Comparison of ENCODE assay signal across 26 cellular contexts in genomic region chr6:2141644-2142290, GRCh38.
A peak's percentile ranks its signal among the peaks of the same experiment; 100 is the strongest.
DNase-seq lines count a peak whose midpoint lies in the region; ATAC-seq, FAIRE-seq and TF ChIP-seq lines count a peak whose summit lies in the region.
"Had no signal": no experiment of that assay in that cellular context is flagged by ENCODE, and none has a peak within 500 bp of the region (broad histone marks: within the 10 kb centered on the region; RNA-seq: fewer than 3 reads in every experiment).

No MANE protein-coding gene starts in this region.

- BruUV-seq in HepG2 (replicated peaks; lab: Mats Ljungman, UMichigan): no TSS peak

- H3K27ac ChIP-seq in HepG2 (ENCODE audit: extremely low read length, insufficient read depth, low read length) (no peak overlapping the region), right lobe of liver (no peak overlapping the region)
- H3K27ac ChIP-seq: coronary artery, GM23248, HL-60, PC-9, psoas muscle, upper lobe of right lung had no signal

- DNase-seq in HepG2 (ENCODE audit: low spot score): no peak
- DNase-seq in right lobe of liver: no peak
- peak; percentile 79 for DNase-seq in UCSD-AML1 (lab: John Stamatoyannopoulos, UW; ENCODE audit: unreplicated experiment)
- DNase-seq in left kidney (ENCODE audit: low read depth, low spot score): peak; percentile 18
- no peak for DNase-seq in dedifferentiated amniotic fluid mesenchymal stem cell (ENCODE audit: extremely low spot score)
- DNase-seq in NCI-H187 (lab: John Stamatoyannopoulos, UW): no peak
- DNase-seq in activated T-cell treated with anti-CD3 and anti-CD28 coated beads, Interleukin-2, amount 50 U/mL, for 72 hours: no peak
- DNase-seq: activated naive CD4-positive, alpha-beta T cell treated with Interleukin-2 at 50 U/mL for 16 hours; activated T-cell treated with anti-CD3 and anti-CD28 coated beads, Interleukin-2, amount 50 U/mL, for 48 hours; amniotic stem cell; DMS53; GM23248; NCI-H1417; PC-9; psoas muscle; SHP77 treated with DMSO at 0.1 percent for 48 hours; SW 1271; upper lobe of right lung had no signal

- CTCF ChIA-PET in HepG2 (lab: Yijun Ruan, JAX; ENCODE audit: low intra/inter-chr PET ratio, low total read pairs): no interaction called here

- TF ChIP-seq CTCF in HepG2 (CRISPR knock-in tag; IDR thresholded peaks at IDR 0.05) (no peak), right lobe of liver (IDR thresholded peaks at IDR 0.05) (no peak)

- no peak for TF ChIP-seq POLR2A in HepG2 (IDR thresholded peaks at IDR 0.05; ENCODE audit: insufficient read depth in 1 of 2, low read depth in 2 of 2, low read length in 2 of 2)
- TF ChIP-seq POLR2A in right lobe of liver (IDR thresholded peaks at IDR 0.05): no peak

- in situ Hi-C loops in HepG2 (cut with HindIII; ENCODE audit: extremely low pct_ligation_motif_present, low pct_unique_long_range_greater_than_20kb): no loop called here

- no peak for TF ChIP-seq RAD21 in HepG2 (CRISPR knock-in tag; IDR thresholded peaks at IDR 0.05)

- no peaks in the 10 kb centered on the region for H3K9me3 ChIP-seq in HepG2 (ENCODE audit: low read length)
- H3K9me3 ChIP-seq in right lobe of liver: no peaks in the 10 kb centered on the region
- H3K9me3 ChIP-seq: psoas muscle, upper lobe of right lung had no signal

- FAIRE-seq in HepG2 (lab: Jason Lieb, UNC): no peak
- FAIRE-seq: bronchial epithelial cell, endometrium, keratinocyte had no signal

- 90% methylated on average over 16 of the region's 16 CpGs for WGBS in HepG2 (ENCODE audit: low lambda C conversion rate)
- WGBS in right lobe of liver (ENCODE audit: insufficient coverage, low coverage, low lambda C conversion rate, missing lambda C conversion rate): 78% methylated on average over 14 of the region's 16 CpGs

- peaks cover 0 to 3% of the 10 kb centered on the region in 2 experiments; a peak in 2 of 5 replicates for H3K36me3 ChIP-seq in HepG2 (replicated peaks in 1 of 2; ENCODE audit: control insufficient read depth in 1 of 2, insufficient read depth in 2 of 2, low read length in 2 of 2)
- H3K36me3 ChIP-seq in right lobe of liver: no peaks in the 10 kb centered on the region
- H3K36me3 ChIP-seq: upper lobe of right lung had no signal

- no peak overlapping the region for H3K4me3 Mint-ChIP-seq in activated T-cell treated with anti-CD3 and anti-CD28 coated beads, Interleukin-2, amount 50 U/mL, for 72 hours

- ATAC-seq in HepG2 (peak; percentile 45), right lobe of liver (no peak), HG03565 (IDR thresholded peaks at IDR 0.05; ENCODE audit: unreplicated experiment) (no peak)
- no peak for ATAC-seq in activated T-cell treated with anti-CD3 and anti-CD28 coated beads, Interleukin-2, amount 50 U/mL, for 72 hours (replicated peaks in 1 of 2)
- ATAC-seq: psoas muscle, upper lobe of right lung had no signal

- peaks cover 51% of the 10 kb centered on the region for H4K20me1 ChIP-seq in HepG2 (ENCODE audit: insufficient read depth, low read length)

- intact Hi-C loops in HepG2 (cut with micrococcal nuclease; ENCODE audit: unreplicated experiment): no loop called here
- intact Hi-C loops in right lobe of liver (cut with DNase I): no loop called here

- no peak overlapping the region for H3K4me2 ChIP-seq in HepG2 (ENCODE audit: low read depth, low read length)
- H3K4me2 ChIP-seq: PC-9 had no signal

- H3K9me3 Mint-ChIP-seq in activated T-cell treated with anti-CD3 and anti-CD28 coated beads, Interleukin-2, amount 50 U/mL, for 72 hours: peaks cover 0 to 2% of the 10 kb centered on the region in 2 donors

- no peaks in the 10 kb centered on the region for H3K27me3 Mint-ChIP-seq in activated T-cell treated with anti-CD3 and anti-CD28 coated beads, Interleukin-2, amount 50 U/mL, for 72 hours (ENCODE audit: low read depth)

- no peaks in the 10 kb centered on the region for H3K27me3 ChIP-seq in HepG2 (ENCODE audit: control insufficient read depth in 1 of 2, insufficient read depth in 2 of 2, low read length in 2 of 2)
- no peaks in the 10 kb centered on the region for H3K27me3 ChIP-seq in right lobe of liver
- H3K27me3 ChIP-seq: upper lobe of right lung had no signal

- TF ChIP-seq EP300 in HepG2 (IDR thresholded peaks at IDR 0.05; ENCODE audit: low read depth in 2 of 2, low read length in 2 of 2) (no peak), HepG2 (CRISPR knock-in tag; IDR thresholded peaks at IDR 0.05; ENCODE audit: borderline replicate concordance) (no peak)

- H3K9ac ChIP-seq in HepG2 (ENCODE audit: insufficient read depth, low read depth, low read length): no peak overlapping the region
- H3K9ac ChIP-seq: GM23248 had no signal

- H3K4me1 Mint-ChIP-seq in activated T-cell treated with anti-CD3 and anti-CD28 coated beads, Interleukin-2, amount 50 U/mL, for 72 hours (ENCODE audit: low read depth): peaks cover 24% of the 10 kb centered on the region

- no peak overlapping the region for H3K27ac Mint-ChIP-seq in activated T-cell treated with anti-CD3 and anti-CD28 coated beads, Interleukin-2, amount 50 U/mL, for 72 hours

- H2AFZ ChIP-seq in HepG2 (ENCODE audit: low read length): no peak overlapping the region
- H2AFZ ChIP-seq: GM23248, PC-9 had no signal

- H3K4me3 ChIP-seq in HepG2 (replicated peaks in 1 of 3; ENCODE audit: insufficient read depth in 1 of 3, low read depth in 2 of 3, low read length in 3 of 3) (no peak overlapping the region), right lobe of liver (no peak overlapping the region)
- H3K4me3 ChIP-seq: coronary artery, GM23248, lung, PC-9, psoas muscle, skin epidermis, upper lobe of right lung had no signal

- H3K4me1 ChIP-seq in HepG2 (ENCODE audit: insufficient read depth, low read length): peaks cover 42% of the 10 kb centered on the region
- H3K4me1 ChIP-seq in right lobe of liver: no peaks in the 10 kb centered on the region
- H3K4me1 ChIP-seq: psoas muscle, upper lobe of right lung had no signal

- H3K36me3 Mint-ChIP-seq in activated T-cell treated with anti-CD3 and anti-CD28 coated beads, Interleukin-2, amount 50 U/mL, for 72 hours (ENCODE audit: insufficient read depth in 2 of 2): peaks cover 0 to 2% of the 10 kb centered on the region in 2 donors

- POLR2A ChIA-PET in HepG2 (lab: Yijun Ruan, JAX): no interaction called here

- H3K79me2 ChIP-seq in HepG2 (ENCODE audit: insufficient read depth, low read length): peaks cover 90% of the 10 kb centered on the region

TF ChIP-seq in HepG2, 621 proteins besides CTCF, POLR2A, EP300 and RAD21 (continues in another document):
- TF ChIP-seq ELK4 (CRISPR knock-in tag; IDR thresholded peaks at IDR 0.05; ENCODE audit: borderline replicate concordance) (no peak), ZBTB38 (CRISPR knock-in tag; IDR thresholded peaks at IDR 0.05) (peak; percentile 84; the same call in 1 of the 2 replicates), ZNF619 (CRISPR knock-in tag; IDR thresholded peaks at IDR 0.05) (no peak), ZKSCAN8 (CRISPR knock-in tag; IDR thresholded peaks at IDR 0.05; ENCODE audit: borderline replicate concordance) (no peak), ZNF251 (CRISPR knock-in tag; IDR thresholded peaks at IDR 0.05) (no peak), KLF15 (CRISPR knock-in tag; IDR thresholded peaks at IDR 0.05; ENCODE audit: borderline replicate concordance) (no peak), ATF5 (CRISPR knock-in tag; IDR thresholded peaks at IDR 0.05; ENCODE audit: low read depth) (no peak), RBM22 (optimal IDR thresholded peaks at IDR 0.05; ENCODE audit: low read length) (no peak), TAF15 (IDR thresholded peaks at IDR 0.05; ENCODE audit: low read depth, low read length, poor library complexity, severe bottlenecking) (no peak), MAFG (CRISPR knock-in tag; IDR thresholded peaks at IDR 0.05) (no peak), ZFP36 (IDR thresholded peaks at IDR 0.05; ENCODE audit: borderline replicate concordance, low read depth, low read length, partially characterized antibody) (no peak), DR1 (CRISPR knock-in tag; IDR thresholded peaks at IDR 0.05) (no peak)
- TF ChIP-seq, protein P1, sequence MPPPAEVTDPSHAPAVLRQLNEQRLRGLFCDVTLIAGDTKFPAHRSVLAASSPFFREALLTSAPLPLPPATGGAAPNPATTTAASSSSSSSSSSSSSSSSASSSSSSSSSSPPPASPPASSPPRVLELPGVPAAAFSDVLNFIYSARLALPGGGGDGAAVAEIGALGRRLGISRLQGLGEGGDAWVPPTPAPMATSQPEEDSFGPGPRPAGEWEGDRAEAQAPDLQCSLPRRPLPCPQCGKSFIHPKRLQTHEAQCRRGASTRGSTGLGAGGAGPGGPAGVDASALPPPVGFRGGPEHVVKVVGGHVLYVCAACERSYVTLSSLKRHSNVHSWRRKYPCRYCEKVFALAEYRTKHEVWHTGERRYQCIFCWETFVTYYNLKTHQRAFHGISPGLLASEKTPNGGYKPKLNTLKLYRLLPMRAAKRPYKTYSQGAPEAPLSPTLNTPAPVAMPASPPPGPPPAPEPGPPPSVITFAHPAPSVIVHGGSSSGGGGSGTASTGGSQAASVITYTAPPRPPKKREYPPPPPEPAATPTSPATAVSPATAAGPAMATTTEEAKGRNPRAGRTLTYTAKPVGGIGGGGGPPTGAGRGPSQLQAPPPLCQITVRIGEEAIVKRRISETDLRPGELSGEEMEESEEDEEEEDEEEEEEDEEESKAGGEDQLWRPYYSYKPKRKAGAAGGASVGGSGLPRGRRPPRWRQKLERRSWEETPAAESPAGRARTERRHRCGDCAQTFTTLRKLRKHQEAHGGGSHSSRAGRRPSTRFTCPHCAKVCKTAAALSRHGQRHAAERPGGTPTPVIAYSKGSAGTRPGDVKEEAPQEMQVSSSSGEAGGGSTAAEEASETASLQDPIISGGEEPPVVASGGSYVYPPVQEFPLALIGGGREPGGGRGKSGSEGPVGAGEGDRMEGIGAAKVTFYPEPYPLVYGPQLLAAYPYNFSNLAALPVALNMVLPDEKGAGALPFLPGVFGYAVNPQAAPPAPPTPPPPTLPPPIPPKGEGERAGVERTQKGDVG (CRISPR knock-in tag; IDR thresholded peaks at IDR 0.05; ENCODE audit: borderline replicate concordance): peak; percentile 53; the same call in 1 of the 2 replicates

Comparison
In these comparisons a context has a peak if more than half of its experiments do, and no peak if none do; other contexts are left out.
1. DNase-seq: peak in UCSD-AML1 (single experiment) and left kidney (single experiment); none in HepG2 (single experiment), right lobe of liver (0 of 3), dedifferentiated amniotic fluid mesenchymal stem cell (single experiment), NCI-H187 (0 of 2) and activated T-cell treated with anti-CD3 and anti-CD28 coated beads, Interleukin-2, amount 50 U/mL, for 72 hours (0 of 2).